ENCODE assay signal across 8 cellular contexts in genomic region chr19:42198676-42199439, GRCh38. TPM values are rescaled to one million over a fixed set of nuclear protein-coding genes. Genes with fewer than 3 reads are reported as not detected.
DNase-seq lines count a peak whose midpoint lies in the region; ATAC-seq and TF ChIP-seq lines count a peak whose summit lies in the region.

No MANE protein-coding gene starts in this region.

- peaks cover 6 to 32% of the 10 kb centered on the region in 2 donors for H3K4me1 ChIP-seq in esophagus (ENCODE audit: control insufficient read depth in 2 of 2, insufficient read depth in 2 of 2, low read length in 1 of 2)
- H3K4me1 ChIP-seq in smooth muscle cell (ENCODE audit: low read depth) = no peaks in the 10 kb centered on the region
- no peaks in the 10 kb centered on the region for H3K4me1 ChIP-seq in body of pancreas

- no peaks in the 10 kb centered on the region for H3K79me2 ChIP-seq in smooth muscle cell (ENCODE audit: low read depth)

- H4K20me1 ChIP-seq in smooth muscle cell (ENCODE audit: low read depth) = peaks cover 36% of the 10 kb centered on the region

- WGBS in esophagus, 2 donors = 44 to 57% methylated on average over 7 of the region's 7 CpGs
- 97% methylated on average over 5 of the region's 7 CpGs for WGBS in smooth muscle cell (ENCODE audit: low lambda C conversion rate)
- WGBS in body of pancreas, 2 donors = 65 to 85% methylated on average over 5 to 7 of the region's 7 CpGs

- DNase-seq in activated CD4-positive, alpha-beta T cell treated with anti-CD3 and anti-CD28 coated beads for 48 hours = peak; percentile 56
- DNase-seq in stimulated activated naive CD8-positive, alpha-beta T cell treated with anti-CD3 and anti-CD28 coated beads, Interleukin-15, Interleukin-2, amounts not matched to agents 100 U/mL and 50 U/mL, for 24 hours = peak; percentile 73
- DNase-seq in smooth muscle cell (lab: John Stamatoyannopoulos, UW; ENCODE audit: unreplicated experiment) (no peak), NCI-H2081 treated with DMSO at 0.1 percent for 48 hours (lab: John Stamatoyannopoulos, UW) (no peak), body of pancreas (no peak)

- peak overlapping the region; percentile 74 to 83 for H3K27ac ChIP-seq in esophagus (ENCODE audit: low read depth in 2 of 2, low read length in 1 of 2)
- H3K27ac ChIP-seq in smooth muscle cell (ENCODE audit: low read depth) = no peak overlapping the region
- peak overlapping the region in 1 of 4 donors; percentile 29 for H3K27ac ChIP-seq in body of pancreas

- H3K4me2 ChIP-seq in smooth muscle cell = no peak overlapping the region

- H3K4me3 ChIP-seq in esophagus (ENCODE audit: low read depth in 1 of 2, low read length in 2 of 2) = peak overlapping the region in 1 of 2 donors; percentile 23
- no peak overlapping the region for H3K4me3 ChIP-seq in smooth muscle cell
- no peak overlapping the region for H3K4me3 ChIP-seq in body of pancreas

- no peak for TF ChIP-seq CTCF in smooth muscle cell (IDR thresholded peaks at IDR 0.05; ENCODE audit: borderline replicate concordance, insufficient read depth, poor library complexity, severe bottlenecking)
- no peak for TF ChIP-seq CTCF in body of pancreas (IDR thresholded peaks at IDR 0.05)

- no peak overlapping the region for H2AFZ ChIP-seq in smooth muscle cell (ENCODE audit: low read depth)

- intact Hi-C loops in body of pancreas (cut with DNase I) = no loop called here

- no peaks in the 10 kb centered on the region for H3F3A ChIP-seq in smooth muscle cell (ENCODE audit: low read depth)

- H3K9me3 ChIP-seq in esophagus (ENCODE audit: control insufficient read depth in 2 of 2, insufficient read depth in 1 of 2, low read depth in 1 of 2, low read length in 1 of 2) = no peaks in the 10 kb centered on the region
- no peaks in the 10 kb centered on the region for H3K9me3 ChIP-seq in smooth muscle cell (replicated peaks; ENCODE audit: low read depth)
- no peaks in the 10 kb centered on the region for H3K9me3 ChIP-seq in body of pancreas

- no peak for TF ChIP-seq POLR2A in body of pancreas (IDR thresholded peaks at IDR 0.05)

- no peak overlapping the region for H3K9ac ChIP-seq in smooth muscle cell (ENCODE audit: low read depth)

- H3K36me3 ChIP-seq in esophagus (ENCODE audit: control insufficient read depth in 2 of 2, insufficient read depth in 2 of 2, low read length in 1 of 2) = peaks cover 6 to 34% of the 10 kb centered on the region in 2 donors
- H3K36me3 ChIP-seq in smooth muscle cell (ENCODE audit: low read depth) = no peaks in the 10 kb centered on the region
- H3K36me3 ChIP-seq in body of pancreas (replicated peaks in 1 of 2; ENCODE audit: insufficient read depth in 1 of 2, low read depth in 2 of 2) = peaks cover 9 to 23% of the 10 kb centered on the region in 2 donors

- H3K27me3 ChIP-seq in esophagus (ENCODE audit: control insufficient read depth in 1 of 2, insufficient read depth in 2 of 2, low read length in 2 of 2) (no peaks in the 10 kb centered on the region), smooth muscle cell (ENCODE audit: low read depth) (no peaks in the 10 kb centered on the region), body of pancreas (no peaks in the 10 kb centered on the region)

- ATAC-seq in GM19035 (IDR thresholded peaks at IDR 0.05; ENCODE audit: unreplicated experiment) = peak; percentile 50
- peak; percentile 52 for ATAC-seq in HG03108 (IDR thresholded peaks at IDR 0.05; ENCODE audit: unreplicated experiment)
- ATAC-seq in stimulated activated naive CD8-positive, alpha-beta T cell treated with anti-CD3 and anti-CD28 coated beads, Interleukin-15, Interleukin-2, amounts not matched to agents 100 U/mL and 50 U/mL, for 24 hours = peak; percentile 51
- no peak for ATAC-seq in body of pancreas

RNA-seq across cellular contexts. Expression of gene DEDD2, which starts 18.6 kb away (rescaled TPM):
- polyA plus RNA-seq in esophagus = 10 to 100 TPM; 20.7 to 21.9 TPM
- 12.6 and 35.4 TPM in 2 replicates for total RNA-seq in smooth muscle cell
- 22.4 and 23.4 TPM in 2 replicates for polyA plus RNA-seq in smooth muscle cell
- 10 to 100 TPM; 34.8 to 44.2 TPM for total RNA-seq in body of pancreas

RNA-seq across cellular contexts. Expression of gene ZNF526, which starts 21.3 kb away (rescaled TPM):
- 1 to 10 TPM; 2.3 to 3.6 TPM for polyA plus RNA-seq in esophagus
- 5.0 and 5.9 TPM in 2 replicates for total RNA-seq in smooth muscle cell
- polyA plus RNA-seq in smooth muscle cell = 12.0 and 12.1 TPM in 2 replicates
- 1 to 10 TPM; 4.9 to 6.0 TPM for total RNA-seq in body of pancreas

RNA-seq across cellular contexts. Expression of gene GSK3A, which starts 43.5 kb away (rescaled TPM):
- polyA plus RNA-seq in esophagus (10 to 100 TPM; 32.9 TPM), smooth muscle cell (34.6 and 39.0 TPM in 2 replicates)
- total RNA-seq in smooth muscle cell (26.0 and 27.4 TPM in 2 replicates), body of pancreas (10 to 100 TPM; 12.5 to 14.5 TPM)

RNA-seq across cellular contexts. Expression of gene ERF, which starts 56.1 kb away (rescaled TPM):
- polyA plus RNA-seq in esophagus (10 to 100 TPM; 19.5 to 29.6 TPM), smooth muscle cell (14.2 and 14.9 TPM in 2 replicates)
- total RNA-seq in smooth muscle cell (20.5 and 43.9 TPM in 2 replicates), body of pancreas (10 to 100 TPM; 10.6 to 31.6 TPM)

Comparison
In these comparisons a context has a peak if more than half of its experiments do, and no peak if none do; other contexts are left out.
1. DNase-seq: peak in activated CD4-positive, alpha-beta T cell treated with anti-CD3 and anti-CD28 coated beads for 48 hours (single experiment) and stimulated activated naive CD8-positive, alpha-beta T cell treated with anti-CD3 and anti-CD28 coated beads, Interleukin-15, Interleukin-2, amounts not matched to agents 100 U/mL and 50 U/mL, for 24 hours (single experiment); none in smooth muscle cell (single experiment), NCI-H2081 treated with DMSO at 0.1 percent for 48 hours (single experiment) and body of pancreas (0 of 4).